ENCODE assay signal across 8 cellular contexts in genomic region chr11:33987975-33988580, GRCh38.
DNase-seq lines count a peak whose midpoint lies in the region; ATAC-seq and TF ChIP-seq lines count a peak whose summit lies in the region.

No MANE protein-coding gene starts in this region.

- no peaks in the 10 kb centered on the region for H3K27me3 ChIP-seq in NT2/D1 (ENCODE audit: insufficient read depth, insufficient read length)

- DNase-seq in DMS53 (lab: John Stamatoyannopoulos, UW), result peak; percentile 86
- DNase-seq in HK-2 (ENCODE audit: unreplicated experiment), result peak; percentile 35
- peak; percentile 76 for DNase-seq in NT2/D1 (ENCODE audit: low read depth, low spot score)
- peak; percentile 55 for DNase-seq in activated CD8-positive, alpha-beta memory T cell treated with anti-CD3 and anti-CD28 coated beads, Interleukin-2, amount 50 U/mL, for 1 hour (ENCODE audit: extremely low read depth)
- peak; percentile 86 for DNase-seq in epithelial cell of esophagus (ENCODE audit: low read depth)
- DNase-seq in mucosa of gallbladder (ENCODE audit: low spot score), result peak; percentile 67
- peak; percentile 34 to 54 for DNase-seq in stimulated activated CD8-positive, alpha-beta memory T cell treated with anti-CD3 and anti-CD28 coated beads, Interleukin-4, amount 100 ng/mL, for 4 hours (ENCODE audit: low read depth in 2 of 2, low spot score in 1 of 2)

- peak; percentile 80 for TF ChIP-seq CTCF in epithelial cell of esophagus (IDR thresholded peaks at IDR 0.05; ENCODE audit: insufficient read depth, low read depth, low read length, missing control alignments)

- H3K9ac ChIP-seq in NT2/D1 (ENCODE audit: insufficient read length, low read depth), result no peak overlapping the region

- H3K4me3 ChIP-seq in NT2/D1 (ENCODE audit: insufficient read length, low read depth) (no peak overlapping the region), epithelial cell of esophagus (ENCODE audit: low read length) (no peak overlapping the region)

- no peaks in the 10 kb centered on the region; the same call in 1 of the 2 replicates for H3K9me3 ChIP-seq in NT2/D1 (ENCODE audit: insufficient read depth, low read length)

- H3K4me1 ChIP-seq in NT2/D1 (ENCODE audit: insufficient read depth, insufficient read length), result no peaks in the 10 kb centered on the region

- ATAC-seq in GM19324 (IDR thresholded peaks at IDR 0.05; ENCODE audit: low FRiP score, unreplicated experiment), result no peak

- H3K36me3 ChIP-seq in NT2/D1 (ENCODE audit: insufficient read depth, insufficient read length, low read length), result no peaks in the 10 kb centered on the region

Comparison
In these comparisons a context has a peak if more than half of its experiments do, and no peak if none do; other contexts are left out.
1. DNase-seq: peak in every context shown above with its lines; median percentile 86 in DMS53; 86 in epithelial cell of esophagus; 76 in NT2/D1; 67 in mucosa of gallbladder; 55 in activated CD8-positive, alpha-beta memory T cell treated with anti-CD3 and anti-CD28 coated beads, Interleukin-2, amount 50 U/mL, for 1 hour; 44 in stimulated activated CD8-positive, alpha-beta memory T cell treated with anti-CD3 and anti-CD28 coated beads, Interleukin-4, amount 100 ng/mL, for 4 hours; 35 in HK-2.